ENCODE assay signal across 25 cellular contexts in the genomic region with DNA sequence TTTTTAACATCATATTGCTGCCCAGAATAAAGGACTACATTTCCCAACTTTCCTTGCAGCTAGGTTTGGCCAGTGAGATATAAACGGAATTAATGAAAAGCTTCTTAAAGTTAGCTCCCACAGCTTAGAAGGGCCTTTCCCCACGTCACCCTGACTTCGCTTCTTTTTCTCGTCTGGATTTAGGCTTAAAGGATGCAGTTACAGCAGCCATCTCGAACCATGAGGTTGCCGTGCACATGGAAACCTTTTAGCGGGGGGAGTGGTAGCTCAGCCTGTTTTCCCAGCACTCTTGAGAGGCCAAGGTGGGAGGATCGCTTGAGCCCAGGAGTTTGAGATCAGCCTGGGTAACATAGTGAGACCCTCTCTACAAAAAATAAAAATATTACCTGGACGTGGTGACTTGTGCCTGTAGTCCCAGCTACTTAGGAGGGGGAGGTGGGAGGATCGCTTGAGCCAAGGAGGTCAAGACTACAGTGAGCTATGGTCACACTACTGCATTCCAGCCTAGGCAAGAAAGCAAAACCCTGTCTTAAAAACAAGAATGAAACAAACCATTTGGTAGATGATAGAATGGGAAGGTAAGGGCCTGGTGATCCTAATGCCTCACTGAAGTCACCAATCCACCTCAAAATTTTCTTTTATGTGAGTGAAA.
"Had no signal": no experiment of that assay in that cellular context is flagged by ENCODE, and none has a peak within 500 bp of the region (broad histone marks: within the 10 kb centered on the region; RNA-seq: fewer than 3 reads in every experiment).

No MANE protein-coding gene starts in this region.

- H3K9ac ChIP-seq: SK-N-SH had no signal

- H3K4me2 ChIP-seq: SK-N-SH had no signal

- H3K9me3 ChIP-seq: adrenal gland, breast epithelium, Peyer's patch, SJCRH30, SK-N-SH had no signal

- ATAC-seq: activated CD8-positive, alpha-beta T cell treated with anti-CD3 and anti-CD28 coated beads, Interleukin-2, amount 10 ng/mL, durations not matched to agents 7 days and 5 days had no signal

- H3K4me3 ChIP-seq: adrenal gland, breast epithelium, Peyer's patch, SJCRH30 had no signal

- H3K27me3 ChIP-seq: adrenal gland, breast epithelium, Peyer's patch, SJCRH30 had no signal

- H3K4me1 ChIP-seq: adrenal gland, breast epithelium, Peyer's patch, SJCRH30 had no signal

- DNase-seq: activated CD4-positive, alpha-beta T cell treated with anti-CD3 and anti-CD28 coated beads for 48 hours; activated CD4-positive, alpha-beta T cell treated with anti-CD3 and anti-CD28 coated beads, Interleukin-2, amount 50 U/mL, for 4 hours; activated CD4-positive, CD25-positive, alpha-beta regulatory T cell treated with anti-CD3 and anti-CD28 coated beads, Interleukin-2, amount 50 U/mL, for 72 hours; activated CD8-positive, alpha-beta memory T cell treated with anti-CD3 and anti-CD28 coated beads, Interleukin-2, amount 50 U/mL, for 48 hours; activated CD8-positive, alpha-beta T cell treated with anti-CD3 and anti-CD28 coated beads, Interleukin-2, amount 10 ng/mL, durations not matched to agents 7 days and 5 days; activated naive CD4-positive, alpha-beta T cell treated with anti-CD3 and anti-CD28 coated beads, Interleukin-2, amount 50 U/mL, for 16 hours; activated naive CD8-positive, alpha-beta T cell treated with anti-CD3 and anti-CD28 coated beads, Interleukin-2, amount 10 ng/mL, durations not matched to agents 7 days and 5 days; activated T-cell treated with anti-CD3 and anti-CD28 coated beads, Interleukin-2, amount 50 U/mL, for 1 hour; adrenal gland; anterior cingulate cortex; caudate nucleus; NCI-H1092; NCI-H1417; NCI-H1930; NCI-H2171; NCI-H226; NCI-H774; NK-92 treated with Interleukin-12 subunit alpha and Interleukin-12 subunit beta, amount 100 ng/mL, for 24 hours; Peyer's patch; Right ventricle myocardium superior; SJCRH30; SK-N-SH; T-helper 1 cell had no signal

- H3K27ac ChIP-seq: adrenal gland, breast epithelium, Peyer's patch, RWPE1, SJCRH30 had no signal

- H3K36me3 ChIP-seq: adrenal gland, breast epithelium, Peyer's patch, SJCRH30 had no signal
